Comparison of ENCODE assay signal across 8 cellular contexts in the genomic region with DNA sequence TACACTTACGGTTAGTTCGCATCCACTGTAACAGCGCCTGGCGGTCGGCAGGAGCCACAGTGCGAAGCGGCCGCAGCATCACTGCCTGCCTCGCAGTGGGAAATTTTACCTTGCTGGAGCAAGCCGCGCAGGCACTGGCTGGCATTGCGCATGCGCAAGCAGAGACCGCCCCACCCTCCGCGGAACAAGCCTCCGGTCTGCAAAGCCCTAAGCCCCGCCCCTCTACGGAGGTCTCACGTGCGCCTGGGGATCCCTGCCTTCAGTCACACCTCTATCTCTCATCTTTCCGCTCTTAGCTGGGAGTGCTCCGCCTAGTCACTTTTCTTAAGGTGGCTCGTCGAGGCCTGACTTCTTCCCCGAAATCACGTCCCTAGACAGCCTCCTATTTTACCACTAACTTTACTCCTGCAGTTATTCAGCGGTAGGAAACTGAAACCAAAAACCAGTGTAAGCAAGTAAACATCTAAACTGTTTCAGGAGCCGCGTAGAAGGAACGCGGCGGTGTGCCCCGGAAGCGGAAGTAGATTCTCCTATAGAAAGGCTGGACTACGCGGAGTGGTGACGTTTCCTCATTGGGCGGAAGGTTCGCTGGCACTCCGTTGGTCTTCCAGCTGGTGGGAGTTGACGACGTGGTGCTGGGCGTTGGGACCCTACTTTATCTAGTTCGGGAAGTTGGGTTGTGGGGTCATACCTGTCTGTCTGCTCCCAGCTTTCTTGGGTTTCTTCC.
DNase-seq lines count a peak whose midpoint lies in the region; ATAC-seq and TF ChIP-seq lines count a peak whose summit lies in the region.

A gene (plus strand): TSS at position 572 of the 727 bp plus-strand sequence. CDS start 13,718 bp downstream, outside the sequence.

- peak within 1 kb of the TSS; percentile 93 for H3K27ac ChIP-seq in OCI-LY3 (ENCODE audit: low read length)

- H3K9me3 ChIP-seq in OCI-LY3 (ENCODE audit: insufficient read depth, low read length) = no peaks in the 10 kb centered on the region

- H3K36me3 ChIP-seq in OCI-LY3 (replicated peaks; ENCODE audit: low read depth, low read length) = no peaks in the 10 kb centered on the region

- H3K4me1 ChIP-seq in OCI-LY3 (ENCODE audit: low read length) = peaks cover 21% of the 10 kb centered on the region

- no peak for TF ChIP-seq CTCF in OCI-LY3 (IDR thresholded peaks at IDR 0.05; ENCODE audit: low read depth, low read length)

- peak within 1 kb of the TSS; percentile 85 for H3K4me3 ChIP-seq in OCI-LY3 (ENCODE audit: low read length)

- DNase-seq in DMS153 (lab: John Stamatoyannopoulos, UW) (peak; percentile 95), HuH-7.5 (ENCODE audit: low spot score) (peak; percentile 65), epidermal melanocyte (ENCODE audit: insufficient read length, low spot score) (peak; percentile 58), midbrain (lab: John Stamatoyannopoulos, UW) (peak; percentile 94)
- DNase-seq in activated CD8-positive, alpha-beta memory T cell treated with anti-CD3 and anti-CD28 coated beads, Interleukin-2, amount 50 U/mL, for 48 hours = peak; percentile 99
- DNase-seq in stimulated activated CD8-positive, alpha-beta memory T cell treated with anti-CD3 and anti-CD28 coated beads, Interleukin-2, amount 100 ng/mL, for 1 hour (ENCODE audit: low read depth in 2 of 2) = peak; percentile 100

- peak; percentile 83 for ATAC-seq in GM21528 (IDR thresholded peaks at IDR 0.05; ENCODE audit: low FRiP score, unreplicated experiment)

- peak within 1 kb of the TSS; percentile 96 for H2AFZ ChIP-seq in OCI-LY3 (ENCODE audit: low read depth, low read length)

- H3K27me3 ChIP-seq in OCI-LY3 (ENCODE audit: low read depth, low read length) = no peaks in the 10 kb centered on the region

- H3K9ac ChIP-seq in OCI-LY3 (ENCODE audit: low read length) = peak within 1 kb of the TSS; percentile 87

- peak within 1 kb of the TSS; percentile 94 for H3K4me2 ChIP-seq in OCI-LY3 (ENCODE audit: low read length)

- peaks cover 87% of the 10 kb centered on the region for H3K79me2 ChIP-seq in OCI-LY3 (ENCODE audit: low read length)

- H4K20me1 ChIP-seq in OCI-LY3 (ENCODE audit: insufficient read depth, low read length) = peaks cover 16% of the 10 kb centered on the region

Comparison
In these comparisons a context has a peak if more than half of its experiments do, and no peak if none do; other contexts are left out.
1. Peak in every context shown above with its lines: DNase-seq, ATAC-seq, H3K4me3 ChIP-seq and H3K27ac ChIP-seq.